2 cellular contexts compared by ENCODE assay signal in the genomic region with DNA sequence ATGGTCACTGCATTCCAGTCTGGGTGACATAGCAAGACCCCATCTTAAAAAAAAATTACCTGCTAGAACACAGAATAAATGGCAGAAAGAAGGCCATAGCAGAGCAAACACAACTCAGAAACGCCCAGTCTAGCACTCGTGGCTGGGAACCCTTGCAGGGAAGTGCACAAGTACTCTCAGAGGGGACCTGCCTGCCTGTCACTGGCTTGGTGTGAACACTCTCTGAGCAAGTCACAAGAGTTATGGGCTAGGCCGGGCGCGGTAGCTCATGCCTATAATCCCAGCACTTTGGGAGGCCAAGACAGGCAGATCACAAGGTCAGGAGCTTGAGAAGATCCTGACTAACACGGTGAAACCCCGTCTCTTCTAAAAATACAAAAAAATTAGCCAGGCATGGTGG.
TF ChIP-seq lines count a peak whose summit lies in the region.

No MANE protein-coding gene starts in this region.

TF ChIP-seq in HEK293, 187 proteins besides CTCF, POLR2A, EP300 and RAD21:
- peak; percentile 72; the same call in 1 of the 2 replicates for TF ChIP-seq ZNF18 (tag by site-specific recombination; IDR thresholded peaks at IDR 0.05)
- TF ChIP-seq ZNF248 (tag by site-specific recombination; IDR thresholded peaks at IDR 0.05) = no peak

TF ChIP-seq in H1, 55 proteins besides CTCF, POLR2A, EP300 and RAD21 (continued from another document):
- no peak for TF ChIP-seq JUN (IDR thresholded peaks at IDR 0.05; ENCODE audit: low read depth, low read length)
- no peak for TF ChIP-seq CTBP2 (IDR thresholded peaks at IDR 0.05; ENCODE audit: borderline replicate concordance, insufficient read depth, insufficient read length, low read length)
- no peak for TF ChIP-seq USF2 (IDR thresholded peaks at IDR 0.05; ENCODE audit: low read length)
